9 cellular contexts compared by ENCODE assay signal in genomic region chr18:58896268-58896667, GRCh38. TPM values are rescaled to one million over a fixed set of nuclear protein-coding genes. Genes with fewer than 3 reads are reported as not detected.
DNase-seq lines count a peak whose midpoint lies in the region; ATAC-seq and TF ChIP-seq lines count a peak whose summit lies in the region.
"Had no signal": no experiment of that assay in that cellular context is flagged by ENCODE, and none has a peak within 500 bp of the region (broad histone marks: within the 10 kb centered on the region; RNA-seq: fewer than 3 reads in every experiment).

No MANE protein-coding gene starts in this region.

- TF ChIP-seq CTCF in GM12864 (IDR thresholded peaks at IDR 0.05; ENCODE audit: low read depth, low read length, missing control alignments), result no peak
- TF ChIP-seq CTCF in lower lobe of right lung (IDR thresholded peaks at IDR 0.05), result no peak

- H3K27me3 ChIP-seq in lower lobe of right lung (ENCODE audit: low read depth), result no peaks in the 10 kb centered on the region

- H3K27ac Mint-ChIP-seq in immature natural killer cell, result peak overlapping the region in 4 of 6 donors; percentile 6 to 80 (median 30)

- H3K27me3 Mint-ChIP-seq in immature natural killer cell (ENCODE audit: low read depth in 3 of 3), result no peaks in the 10 kb centered on the region

- ATAC-seq in GM21381 (IDR thresholded peaks at IDR 0.05; ENCODE audit: unreplicated experiment), result peak; percentile 94
- peak; percentile 75 for ATAC-seq in HG03457 (IDR thresholded peaks at IDR 0.05; ENCODE audit: unreplicated experiment)
- no peak for ATAC-seq in lower lobe of right lung
- ATAC-seq: K562 had no signal

- H3K4me1 Mint-ChIP-seq in immature natural killer cell, result peaks cover 19 to 20% of the 10 kb centered on the region in 2 donors

- peaks cover 35% of the 10 kb centered on the region for H3K4me1 ChIP-seq in lower lobe of right lung

- H3K4me3 Mint-ChIP-seq in immature natural killer cell, result peak overlapping the region in 1 of 5 donors; percentile 15

- no peaks in the 10 kb centered on the region for H3K9me3 Mint-ChIP-seq in immature natural killer cell

- H3K36me3 ChIP-seq in lower lobe of right lung, result no peaks in the 10 kb centered on the region

- DNase-seq in GM12864 (ENCODE audit: low read depth) (peak; percentile 19), immature natural killer cell (peak in 1 of 3 donors; percentile 2), lower lobe of right lung (no peak), NCI-H1105 treated with DMSO at 0.1 percent for 48 hours (lab: John Stamatoyannopoulos, UW) (no peak), NCI-H2227 (lab: John Stamatoyannopoulos, UW; ENCODE audit: unreplicated experiment) (no peak)
- DNase-seq in stimulated activated CD4-positive, alpha-beta T cell treated with anti-CD3 and anti-CD28 coated beads, Interleukin-15, amount 100 ng/mL, for 24 hours, result no peak

- H3K4me3 ChIP-seq in GM12864 (ENCODE audit: low read depth, low read length) (no peak overlapping the region), lower lobe of right lung (no peak overlapping the region)
- H3K4me3 ChIP-seq: K562 had no signal

- H3K27ac ChIP-seq in lower lobe of right lung, result no peak overlapping the region

- H3K36me3 Mint-ChIP-seq in immature natural killer cell, result no peaks in the 10 kb centered on the region

- no peaks in the 10 kb centered on the region for H3K9me3 ChIP-seq in lower lobe of right lung

- intact Hi-C loops in lower lobe of right lung (cut with DNase I), result no loop called here

RNA-seq across cellular contexts. Expression of gene ZNF532, which starts 31.6 kb away (rescaled TPM):
- under 1 TPM in 2 of 3 donors, not detected in 1; 0.49 to 0.99 TPM for polyA plus RNA-seq in immature natural killer cell
- 54.0 TPM for total RNA-seq in lower lobe of right lung
- polyA plus RNA-seq: K562 had no signal

Comparison
In these comparisons a context has a peak if more than half of its experiments do, and no peak if none do; other contexts are left out.
1. ATAC-seq: peak in GM21381 (single experiment) and HG03457 (single experiment); none in lower lobe of right lung (0 of 2).